In genomic region chr5:36407396-36407795, GRCh38 we compare ENCODE assay signal across 21 cellular contexts.
"Had no signal": no experiment of that assay in that cellular context is flagged by ENCODE, and none has a peak within 500 bp of the region (broad histone marks: within the 10 kb centered on the region; RNA-seq: fewer than 3 reads in every experiment).

No MANE protein-coding gene starts in this region.

- H2AFZ ChIP-seq: hepatocyte, parathyroid adenoma had no signal

- H3K9me3 ChIP-seq: left lung, transverse colon, vagina had no signal

- H3K27me3 ChIP-seq: hepatocyte, left lung, transverse colon, vagina had no signal

- H3K36me3 ChIP-seq: left lung, transverse colon, vagina, WERI-Rb-1 had no signal

- DNase-seq: activated CD4-positive, alpha-beta memory T cell treated with anti-CD3 and anti-CD28 coated beads for 36 hours; activated CD4-positive, alpha-beta T cell treated with anti-CD3 and anti-CD28 coated beads for 36 hours; activated CD8-positive, alpha-beta memory T cell treated with anti-CD3 and anti-CD28 coated beads, Interleukin-2, amount 10 ng/mL, durations not matched to agents 7 days and 5 days; activated naive CD4-positive, alpha-beta T cell treated with anti-CD3 and anti-CD28 coated beads for 36 hours; activated T-cell treated with anti-CD3 and anti-CD28 coated beads, Interleukin-2, amount 50 U/mL, for 1 hour; cortex of kidney; effector CD4-positive, alpha-beta T cell; islet precursor cell; left lung; mammary epithelial cell; naive thymus-derived CD4-positive, alpha-beta T cell; retina; stimulated activated CD4-positive, alpha-beta T cell treated with anti-CD3 and anti-CD28 coated beads, Interleukin-15, amount 100 ng/mL, for 24 hours; stimulated activated CD4-positive, alpha-beta T cell treated with anti-CD3 and anti-CD28 coated beads, Interleukin-4, amount 100 ng/mL, for 1 hour; stimulated activated naive CD4-positive, alpha-beta T cell; substantia nigra; transverse colon; WERI-Rb-1 had no signal

- H3K27ac ChIP-seq: hepatocyte, left lung, parathyroid adenoma, transverse colon, vagina, WERI-Rb-1 had no signal

- H3K79me2 ChIP-seq: hepatocyte, parathyroid adenoma had no signal

- H3K4me1 ChIP-seq: parathyroid adenoma, transverse colon had no signal

- H3K4me3 ChIP-seq: hepatocyte, left lung, transverse colon, vagina had no signal

- H3K9ac ChIP-seq: parathyroid adenoma had no signal

- H3K4me2 ChIP-seq: hepatocyte had no signal
